ENCODE assay signal across 7 cellular contexts in the genomic region with DNA sequence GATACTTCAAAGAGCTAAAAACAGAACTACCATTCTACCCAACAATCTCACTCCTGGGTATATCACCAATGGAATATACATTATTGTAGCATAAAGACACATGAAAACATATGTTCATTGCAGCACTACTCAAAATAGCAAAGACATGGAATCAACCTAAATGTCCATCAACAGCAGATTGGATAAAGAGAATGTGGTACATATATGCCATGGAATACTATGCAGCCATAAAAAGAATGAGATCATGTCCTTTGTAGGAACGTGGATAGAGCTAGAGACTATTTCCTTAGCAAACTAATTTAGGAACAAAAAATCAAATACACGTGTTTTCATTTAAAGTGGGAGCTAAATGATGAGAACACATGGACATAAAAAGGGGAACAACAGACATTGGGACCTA.
"Had no signal": no experiment of that assay in that cellular context is flagged by ENCODE, and none has a peak within 500 bp of the region (broad histone marks: within the 10 kb centered on the region; RNA-seq: fewer than 3 reads in every experiment).

No MANE protein-coding gene starts in this region.

- ATAC-seq: K562 had no signal

- H3K4me3 ChIP-seq: K562 had no signal

- FAIRE-seq: HTR-8/SVneo, K562 had no signal

- H3K9ac ChIP-seq: KMS-11 had no signal

- H3K27ac ChIP-seq: HL-60, KMS-11 had no signal

- H3K4me2 ChIP-seq: KMS-11 had no signal

- DNase-seq: IMR-90, KBM-7, KG1 had no signal
